Comparison of ENCODE assay signal across 8 cellular contexts in genomic region chr7:90629306-90629918, GRCh38. TPM values are rescaled to one million over a fixed set of nuclear protein-coding genes. Genes with fewer than 3 reads are reported as not detected.
A peak's percentile ranks its signal among the peaks of the same experiment; 100 is the strongest.
DNase-seq lines count a peak whose midpoint lies in the region; ATAC-seq and TF ChIP-seq lines count a peak whose summit lies in the region.

No MANE protein-coding gene starts in this region.

- peaks cover 0 to 7% (median 3%) of the 10 kb centered on the region in 4 donors for H3K4me1 ChIP-seq in right lobe of liver

- ATAC-seq in GM19035 (IDR thresholded peaks at IDR 0.05; ENCODE audit: unreplicated experiment): peak; percentile 75
- peak; percentile 55 for ATAC-seq in HG03139 (IDR thresholded peaks at IDR 0.05; ENCODE audit: unreplicated experiment)
- ATAC-seq in right lobe of liver: peak; percentile 89 to 94 (median 93)
- ATAC-seq in activated CD4-positive, CD25-positive, alpha-beta regulatory T cell treated with anti-CD3 and anti-CD28 coated beads, Interleukin-2, amount 50 U/mL, for 24 hours: no peak

- 97% methylated on average over 3 of the region's 6 CpGs for WGBS in right lobe of liver (ENCODE audit: insufficient coverage, low coverage, low lambda C conversion rate, missing lambda C conversion rate)

- H3K36me3 ChIP-seq in right lobe of liver: no peaks in the 10 kb centered on the region

- H3K27ac ChIP-seq in right lobe of liver: no peak overlapping the region

- TF ChIP-seq CTCF in cardiac fibroblast (IDR thresholded peaks at IDR 0.05; ENCODE audit: low read depth, low read length): peak; percentile 74
- TF ChIP-seq CTCF in right lobe of liver (IDR thresholded peaks at IDR 0.05): peak; percentile 59 to 81 (median 68)

- H3K4me3 ChIP-seq in cardiac fibroblast (replicated peaks in 1 of 2; ENCODE audit: low read depth in 2 of 2, low read length in 2 of 2) (no peak overlapping the region), right lobe of liver (no peak overlapping the region)

- no peaks in the 10 kb centered on the region for H3K27me3 ChIP-seq in right lobe of liver

- DNase-seq in D341Med (ENCODE audit: low spot score) (peak; percentile 59), NCI-H748 treated with DMSO at 0.1 percent for 48 hours (lab: John Stamatoyannopoulos, UW) (peak; percentile 47), cardiac fibroblast (ENCODE audit: low read depth in 2 of 2) (peak; percentile 77), right lobe of liver (no peak), HuH-7.5 (ENCODE audit: low spot score) (no peak)

- no peaks in the 10 kb centered on the region for H3K9me3 ChIP-seq in right lobe of liver

- intact Hi-C loops in right lobe of liver (cut with DNase I): no loop called here

- no peak for TF ChIP-seq POLR2A in right lobe of liver (IDR thresholded peaks at IDR 0.05)

RNA-seq across cellular contexts. Expression of gene CDK14, which starts 33.3 kb away (rescaled TPM):
- 10 to 100 TPM; 12.6 to 28.7 (median 17.9) TPM for total RNA-seq in right lobe of liver

Comparison
In these comparisons a context has a peak if more than half of its experiments do, and no peak if none do; other contexts are left out.
1. DNase-seq: peak in D341Med (single experiment), NCI-H748 treated with DMSO at 0.1 percent for 48 hours (single experiment) and cardiac fibroblast (2 of 2); none in right lobe of liver (0 of 3) and HuH-7.5 (single experiment).
2. ATAC-seq: peak in GM19035 (single experiment), HG03139 (single experiment) and right lobe of liver (4 of 4); none in activated CD4-positive, CD25-positive, alpha-beta regulatory T cell treated with anti-CD3 and anti-CD28 coated beads, Interleukin-2, amount 50 U/mL, for 24 hours (0 of 2).